9 cellular contexts compared by ENCODE assay signal in genomic region chr11:127843483-127844396, GRCh38.
A peak's percentile ranks its signal among the peaks of the same experiment; 100 is the strongest.
DNase-seq lines count a peak whose midpoint lies in the region; ATAC-seq, FAIRE-seq and TF ChIP-seq lines count a peak whose summit lies in the region.
"Had no signal": no experiment of that assay in that cellular context is flagged by ENCODE, and none has a peak within 500 bp of the region (broad histone marks: within the 10 kb centered on the region; RNA-seq: fewer than 3 reads in every experiment).

No MANE protein-coding gene starts in this region.

- no peak overlapping the region for H3K4me3 Mint-ChIP-seq in neural crest cell
- H3K4me3 Mint-ChIP-seq: naive B cell had no signal

- peak; percentile 76 to 77; a peak in 5 of 6 replicates for ATAC-seq in A549
- ATAC-seq in GM18498 (IDR thresholded peaks at IDR 0.05; ENCODE audit: unreplicated experiment): peak; percentile 68
- peak; percentile 90 for ATAC-seq in HG03342 (IDR thresholded peaks at IDR 0.05; ENCODE audit: unreplicated experiment)

- H3K27me3 Mint-ChIP-seq in neural crest cell (ENCODE audit: low read depth): no peaks in the 10 kb centered on the region

- no peak for TF ChIP-seq POLR2A in A549 (IDR thresholded peaks at IDR 0.05; ENCODE audit: low read length)
- no peak for TF ChIP-seq POLR2A in erythroblast (IDR thresholded peaks at IDR 0.05; ENCODE audit: low read length)

- DNase-seq in A549 (ENCODE audit: low read depth in 1 of 2, low spot score in 1 of 2) (peak; percentile 10 to 51), NCI-H69 (lab: John Stamatoyannopoulos, UW) (peak; percentile 90), erythroblast (lab: John Stamatoyannopoulos, UW) (peak; percentile 39 to 65), neural crest cell (ENCODE audit: low read depth, low spot score) (peak; percentile 93), substantia nigra (lab: John Stamatoyannopoulos, UW) (peak in 39 of 49 donors; percentile 1 to 82 (median 45))
- DNase-seq in activated CD8-positive, alpha-beta memory T cell treated with anti-CD3 and anti-CD28 coated beads, Interleukin-2, amount 50 U/mL, for 24 hours (ENCODE audit: extremely low read depth): peak; percentile 5
- DNase-seq: naive B cell had no signal

- FAIRE-seq in A549 (lab: Jason Lieb, UNC): no peak

- H3K4me1 ChIP-seq in A549: no peaks in the 10 kb centered on the region

- POLR2A ChIA-PET in A549 (lab: Yijun Ruan, JAX): no interaction called here

- peak in 1 of 2 experiments; percentile 38; a peak in 2 of 5 replicates for TF ChIP-seq RAD21 in A549 (conservative IDR thresholded peaks at IDR 0.05 in 1 of 2, IDR thresholded peaks at IDR 0.05 in 1 of 2)

- H3K4me1 Mint-ChIP-seq in neural crest cell: no peaks in the 10 kb centered on the region
- H3K4me1 Mint-ChIP-seq: naive B cell had no signal

- no peak overlapping the region for H3K4me3 ChIP-seq in A549

- H3K9me3 Mint-ChIP-seq in neural crest cell: no peaks in the 10 kb centered on the region

- CTCF ChIA-PET in A549 (lab: Yijun Ruan, JAX): interaction anchor here (0.7 to 1.9 kb wide), 6 partner anchors 9 to 177 kb away, joined by 3 to 8 read pairs (median 4); no protein-coding TSS in a partner anchor

- no peak for TF ChIP-seq EP300 in A549 (IDR thresholded peaks at IDR 0.05)

- TF ChIP-seq CTCF in A549 (IDR thresholded peaks at IDR 0.05) (peak; percentile 41), neural crest cell (conservative IDR thresholded peaks at IDR 0.05) (peak; percentile 86)

- no peaks in the 10 kb centered on the region for H3K9me3 ChIP-seq in A549

- WGBS in A549 (ENCODE audit: missing lambda C conversion rate): 21% methylated on average over 12 of the region's 12 CpGs

- H3K27ac ChIP-seq in A549 (no peak overlapping the region), substantia nigra (ENCODE audit: low read depth, low read length, poor library complexity, severe bottlenecking) (no peak overlapping the region)

- H3K27ac Mint-ChIP-seq in neural crest cell (ENCODE audit: unreplicated experiment): no peak overlapping the region
- H3K27ac Mint-ChIP-seq: naive B cell had no signal

- no peaks in the 10 kb centered on the region for H3K36me3 Mint-ChIP-seq in neural crest cell (ENCODE audit: low read depth)
- H3K36me3 Mint-ChIP-seq: naive B cell had no signal

- H3K4me2 ChIP-seq in A549: no peak overlapping the region

TF ChIP-seq in A549, 52 proteins besides CTCF, POLR2A, EP300 and RAD21:
- TF ChIP-seq CBX2 (IDR thresholded peaks at IDR 0.05; ENCODE audit: borderline replicate concordance, low read depth) (no peak), HDAC2 (IDR thresholded peaks at IDR 0.05) (no peak), HOXB13 (CRISPR knock-in tag; IDR thresholded peaks at IDR 0.05; ENCODE audit: low read depth) (no peak), JUN (IDR thresholded peaks at IDR 0.05) (no peak), SREBF2 (IDR thresholded peaks at IDR 0.05) (no peak), KDM1A (IDR thresholded peaks at IDR 0.05; ENCODE audit: low read depth) (no peak), ZNF302 (CRISPR knock-in tag; IDR thresholded peaks at IDR 0.05) (no peak), REST (IDR thresholded peaks at IDR 0.05) (no peak), POLR2AphosphoS2 (conservative IDR thresholded peaks at IDR 0.05; ENCODE audit: low read length) (no peak)

Comparison
In these comparisons a context has a peak if more than half of its experiments do, and no peak if none do; other contexts are left out.
1. DNase-seq: peak in every context shown above with its lines; median percentile 93 in neural crest cell; 90 in NCI-H69; 52 in erythroblast; 45 in substantia nigra; 30 in A549; 5 in activated CD8-positive, alpha-beta memory T cell treated with anti-CD3 and anti-CD28 coated beads, Interleukin-2, amount 50 U/mL, for 24 hours.